Comparison of ENCODE assay signal across 10 cellular contexts in genomic region chr4:187606581-187606980, GRCh38.
DNase-seq lines count a peak whose midpoint lies in the region; ATAC-seq and TF ChIP-seq lines count a peak whose summit lies in the region.
"Had no signal": no experiment of that assay in that cellular context is flagged by ENCODE, and none has a peak within 500 bp of the region (broad histone marks: within the 10 kb centered on the region; RNA-seq: fewer than 3 reads in every experiment).

No MANE protein-coding gene starts in this region.

- peaks cover 25% of the 10 kb centered on the region for H3K4me1 Mint-ChIP-seq in MCF 10A (ENCODE audit: insufficient read depth, unreplicated experiment)
- H3K4me1 Mint-ChIP-seq: CD4-positive, CD25-positive, alpha-beta regulatory T cell had no signal

- CTCF ChIA-PET in MCF 10A (lab: Yijun Ruan, JAX): interaction anchor here (0.5 to 1.3 kb wide), 7 partner anchors 15 to 1584 kb away, joined by 3 to 4 read pairs (median 3); no protein-coding TSS in a partner anchor

- peak; percentile 80 for ATAC-seq in GM21360 (IDR thresholded peaks at IDR 0.05; ENCODE audit: unreplicated experiment)
- ATAC-seq: activated T-cell treated with anti-CD3 and anti-CD28 coated beads, Interleukin-2, amount 50 U/mL, for 72 hours had no signal

- POLR2A ChIA-PET in MCF 10A (lab: Yijun Ruan, JAX): interaction anchor here (0.6 to 0.7 kb wide), 2 partner anchors 126 to 1087 kb away, joined by 3 to 5 read pairs; no protein-coding TSS in a partner anchor

- H3K4me3 Mint-ChIP-seq in MCF 10A (ENCODE audit: unreplicated experiment): no peak overlapping the region
- H3K4me3 Mint-ChIP-seq: activated T-cell treated with anti-CD3 and anti-CD28 coated beads, Interleukin-2, amount 50 U/mL, for 72 hours; CD4-positive, CD25-positive, alpha-beta regulatory T cell had no signal

- no TSS peak for BruUV-seq in MCF 10A (replicated peaks; lab: Mats Ljungman, UMichigan)

- H3K27ac Mint-ChIP-seq in MCF 10A (ENCODE audit: low read depth, unreplicated experiment): no peak overlapping the region
- H3K27ac Mint-ChIP-seq: activated T-cell treated with anti-CD3 and anti-CD28 coated beads, Interleukin-2, amount 50 U/mL, for 72 hours; CD4-positive, CD25-positive, alpha-beta regulatory T cell had no signal

- H3K36me3 Mint-ChIP-seq in MCF 10A (ENCODE audit: insufficient read depth, unreplicated experiment): no peaks in the 10 kb centered on the region
- H3K36me3 Mint-ChIP-seq: CD4-positive, CD25-positive, alpha-beta regulatory T cell had no signal

- DNase-seq in NCI-H146 (lab: John Stamatoyannopoulos, UW): peak; percentile 0
- no peak for DNase-seq in NCI-H146 treated with DMSO at 0.1 percent for 48 hours (lab: John Stamatoyannopoulos, UW; ENCODE audit: unreplicated experiment)
- DNase-seq in NCI-H2081 treated with DMSO at 0.1 percent for 48 hours (lab: John Stamatoyannopoulos, UW): peak; percentile 2
- peak; percentile 71 for DNase-seq in MCF 10A (ENCODE audit: unreplicated experiment)
- DNase-seq in left kidney (ENCODE audit: low read depth, low spot score): peak; percentile 66
- no peak for DNase-seq in cerebellar nuclear complex (lab: John Stamatoyannopoulos, UW)
- DNase-seq in activated CD8-positive, alpha-beta memory T cell treated with anti-CD3 and anti-CD28 coated beads, Interleukin-2, amount 50 U/mL, for 48 hours: no peak

- intact Hi-C loops in MCF 10A (cut with micrococcal nuclease): loop anchor here (1.0 to 10.0 kb wide), 5 partner anchors 418 to 1518 kb away; no protein-coding TSS in a partner anchor

- H3K27me3 Mint-ChIP-seq in MCF 10A (ENCODE audit: insufficient read depth, unreplicated experiment): no peaks in the 10 kb centered on the region
- H3K27me3 Mint-ChIP-seq: CD4-positive, CD25-positive, alpha-beta regulatory T cell had no signal

- peak; percentile 90 for TF ChIP-seq CTCF in MCF 10A (IDR thresholded peaks at IDR 0.05; ENCODE audit: unreplicated experiment)

- no peaks in the 10 kb centered on the region for H3K9me3 Mint-ChIP-seq in MCF 10A (ENCODE audit: unreplicated experiment)
- H3K9me3 Mint-ChIP-seq: activated T-cell treated with anti-CD3 and anti-CD28 coated beads, Interleukin-2, amount 50 U/mL, for 72 hours had no signal

Comparison
In these comparisons a context has a peak if more than half of its experiments do, and no peak if none do; other contexts are left out.
1. DNase-seq: peak in NCI-H146 (single experiment), NCI-H2081 treated with DMSO at 0.1 percent for 48 hours (single experiment), MCF 10A (single experiment) and left kidney (single experiment); none in NCI-H146 treated with DMSO at 0.1 percent for 48 hours (single experiment), cerebellar nuclear complex (0 of 2) and activated CD8-positive, alpha-beta memory T cell treated with anti-CD3 and anti-CD28 coated beads, Interleukin-2, amount 50 U/mL, for 48 hours (single experiment).